8 cellular contexts compared by ENCODE assay signal in genomic region chr12:121793501-121793835, GRCh38. TPM values are rescaled to one million over a fixed set of nuclear protein-coding genes. Genes with fewer than 3 reads are reported as not detected.
DNase-seq lines count a peak whose midpoint lies in the region; ATAC-seq and TF ChIP-seq lines count a peak whose summit lies in the region.

A gene with protein sequence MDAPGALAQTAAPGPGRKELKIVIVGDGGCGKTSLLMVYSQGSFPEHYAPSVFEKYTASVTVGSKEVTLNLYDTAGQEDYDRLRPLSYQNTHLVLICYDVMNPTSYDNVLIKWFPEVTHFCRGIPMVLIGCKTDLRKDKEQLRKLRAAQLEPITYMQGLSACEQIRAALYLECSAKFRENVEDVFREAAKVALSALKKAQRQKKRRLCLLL (minus strand): TSS chr12:121793688. CDS start chr12:121793633, 55 bp downstream.

- 1 to 2% (median 1%) methylated on average over 23 to 31 of the region's 31 CpGs; no CpG with 5 or more reads in 2 of the 5 donors for WGBS in stomach, 5 donors

- H3K27me3 ChIP-seq in RWPE2 (ENCODE audit: insufficient read depth, poor library complexity, severe bottlenecking) (no peaks in the 10 kb centered on the region), stomach (no peaks in the 10 kb centered on the region)

- H3K4me3 ChIP-seq in RWPE2 (ENCODE audit: severe bottlenecking) = peak within 1 kb of the TSS; percentile 45
- H3K4me3 ChIP-seq in cardiac fibroblast (replicated peaks in 1 of 2; ENCODE audit: low read depth in 2 of 2, low read length in 2 of 2) = peak within 1 kb of the TSS; percentile 52 to 53
- H3K4me3 ChIP-seq in stomach = peak within 1 kb of the TSS; percentile 58 to 61 (median 59)

- peaks cover 2% of the 10 kb centered on the region; the same call in 1 of the 2 replicates for H3K36me3 ChIP-seq in RWPE2 (ENCODE audit: low read depth)
- H3K36me3 ChIP-seq in stomach = peaks cover 10 to 23% (median 12%) of the 10 kb centered on the region in 4 donors

- no peak for TF ChIP-seq POLR2A in stomach (IDR thresholded peaks at IDR 0.05)

- H3K9me3 ChIP-seq in RWPE2 (ENCODE audit: severe bottlenecking) = no peaks in the 10 kb centered on the region
- H3K9me3 ChIP-seq in stomach = no peaks in the 10 kb centered on the region

- no peak for TF ChIP-seq CTCF in RWPE2 (IDR thresholded peaks at IDR 0.05; ENCODE audit: poor library complexity, severe bottlenecking)
- no peak for TF ChIP-seq CTCF in cardiac fibroblast (IDR thresholded peaks at IDR 0.05; ENCODE audit: low read depth, low read length)
- TF ChIP-seq CTCF in stomach (IDR thresholded peaks at IDR 0.05) = no peak

- DNase-seq in activated CD4-positive, alpha-beta T cell treated with anti-CD3 and anti-CD28 coated beads for 4 hours = peak; percentile 56 to 74
- no peak for DNase-seq in activated CD4-positive, alpha-beta T cell treated with anti-CD3 and anti-CD28 coated beads, Interleukin-2, amount 50 U/mL, for 48 hours
- DNase-seq in RWPE2 (ENCODE audit: low spot score) = no peak
- no peak for DNase-seq in cardiac fibroblast (ENCODE audit: low read depth in 2 of 2)
- peak in 1 of 2 donors; percentile 77 for DNase-seq in left colon
- DNase-seq in stomach = peak; percentile 68

- intact Hi-C loops in left colon (cut with DNase I, micrococcal nuclease) (loop anchor here in 1 of 2 donors (5.0 kb wide), 1 partner anchor 96 kb away; no protein-coding TSS in a partner anchor), stomach (cut with DNase I; ENCODE audit: low total_unique reads) (loop anchor here (5.0 kb wide), 1 partner anchor 96 kb away; no protein-coding TSS in a partner anchor)

- TF ChIP-seq EP300 in stomach (IDR thresholded peaks at IDR 0.05) = no peak

- ATAC-seq in HG02970 (IDR thresholded peaks at IDR 0.05; ENCODE audit: low FRiP score, unreplicated experiment) (peak; percentile 18), RWPE2 (ENCODE audit: low read depth) (peak; percentile 2; the same call in 1 of the 3 replicates), left colon (peak; percentile 21), GM18520 (IDR thresholded peaks at IDR 0.05; ENCODE audit: unreplicated experiment) (no peak)

- peaks cover 27% of the 10 kb centered on the region for H3K4me1 ChIP-seq in RWPE2 (ENCODE audit: insufficient read depth, poor library complexity, severe bottlenecking)
- H3K4me1 ChIP-seq in stomach = peaks cover 61 to 100% (median 79%) of the 10 kb centered on the region in 4 donors

- H3K27ac ChIP-seq in RWPE2 (ENCODE audit: poor library complexity, severe bottlenecking) (peak within 1 kb of the TSS; percentile 100), stomach (peak within 1 kb of the TSS; percentile 99 to 100 (median 100))

RNA-seq across cellular contexts. Expression of the gene that starts here (rescaled TPM):
- total RNA-seq in left colon = 100 to 1,000 TPM in 1 of 2 donors, 10 to 100 TPM in 1; 60.3 to 148 TPM
- 100 to 1,000 TPM in 1 of 5 donors, 10 to 100 TPM in 3, 1 to 10 TPM in 1; 8.0 to 105 (median 29.5) TPM for total RNA-seq in stomach
- polyA plus RNA-seq in stomach = 10 to 100 TPM in 2 of 3 donors, 1 to 10 TPM in 1; 3.2 to 36.4 (median 13.6) TPM

Comparison
In these comparisons a context has a peak if more than half of its experiments do, and no peak if none do; other contexts are left out.
1. DNase-seq: peak in activated CD4-positive, alpha-beta T cell treated with anti-CD3 and anti-CD28 coated beads for 4 hours (2 of 2) and stomach (single experiment); none in activated CD4-positive, alpha-beta T cell treated with anti-CD3 and anti-CD28 coated beads, Interleukin-2, amount 50 U/mL, for 48 hours (0 of 2), RWPE2 (single experiment) and cardiac fibroblast (0 of 2).
2. Peak in every context shown above with its lines, with median percentiles within 50 percentile points of each other: H3K4me3 ChIP-seq.